40 cellular contexts compared by ENCODE assay signal in the genomic region with DNA sequence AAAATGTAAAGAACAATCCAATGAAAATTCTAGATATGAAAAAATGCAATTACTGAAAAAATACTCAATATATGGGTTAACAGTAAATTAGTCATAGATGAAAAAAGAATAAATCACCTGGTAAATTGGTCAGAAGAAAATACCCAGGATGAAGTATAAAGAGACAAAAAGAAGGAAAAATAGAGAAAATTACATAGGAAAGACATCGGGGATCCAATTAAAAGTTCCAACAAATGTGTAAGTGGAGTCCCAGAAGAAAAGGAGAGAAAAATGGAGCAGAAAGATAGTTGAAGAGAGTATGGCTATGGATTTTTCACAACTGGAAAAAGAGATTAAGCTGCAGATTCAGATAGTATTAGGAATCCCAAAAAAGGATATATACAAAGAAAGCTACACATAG.
"Had no signal": no experiment of that assay in that cellular context is flagged by ENCODE, and none has a peak within 500 bp of the region (broad histone marks: within the 10 kb centered on the region; RNA-seq: fewer than 3 reads in every experiment).

No MANE protein-coding gene starts in this region.

- H3K27me3 ChIP-seq: adrenal gland, ascending aorta, body of pancreas, brain microvascular endothelial cell, breast epithelium, cardiac muscle cell had no signal

- H3K9me3 Mint-ChIP-seq: central memory CD8-positive, alpha-beta T cell had no signal

- DNase-seq: activated effector memory CD4-positive, alpha-beta T cell treated with anti-CD3 and anti-CD28 coated beads, Interleukin-2, amount 50 U/mL, for 16 hours; activated effector memory CD4-positive, alpha-beta T cell treated with Interleukin-2 at 50 U/mL for 16 hours; activated gamma-delta T cell; activated gamma-delta T cell treated with Interleukin-2 at 50 U/mL for 16 hours; activated naive CD4-positive, alpha-beta T cell; activated naive CD4-positive, alpha-beta T cell treated with anti-CD3 and anti-CD28 coated beads for 36 hours; activated naive CD4-positive, alpha-beta T cell treated with anti-CD3 and anti-CD28 coated beads, Interleukin-2, amount 10 ng/mL, durations not matched to agents 7 days and 5 days; activated naive CD4-positive, alpha-beta T cell treated with anti-CD3 and anti-CD28 coated beads, Interleukin-2, amount 50 U/mL, for 16 hours; activated naive CD4-positive, alpha-beta T cell treated with Interleukin-2 at 50 U/mL for 16 hours; activated naive CD8-positive, alpha-beta T cell treated with anti-CD3 and anti-CD28 coated beads for 36 hours; activated naive CD8-positive, alpha-beta T cell treated with anti-CD3 and anti-CD28 coated beads, Interleukin-2, amount 10 ng/mL, durations not matched to agents 7 days and 5 days; activated naive CD8-positive, alpha-beta T cell treated with anti-CD3 and anti-CD28 coated beads, Interleukin-2, amount 50 U/mL, for 24 hours; activated T-cell treated with anti-CD3 and anti-CD28 coated beads, Interleukin-2, amount 50 U/mL, for 1 hour; activated T-cell treated with anti-CD3 and anti-CD28 coated beads, Interleukin-2, amount 50 U/mL, for 24 hours; activated T-cell treated with anti-CD3 and anti-CD28 coated beads, Interleukin-2, amount 50 U/mL, for 4 hours; activated T-cell treated with anti-CD3 and anti-CD28 coated beads, Interleukin-2, amount 50 U/mL, for 48 hours; activated T-cell treated with anti-CD3 and anti-CD28 coated beads, Interleukin-2, amount 50 U/mL, for 72 hours; adrenal gland; amniotic stem cell; amygdala; anterior cingulate cortex; aorta; body of pancreas; brain microvascular endothelial cell; caudate nucleus; central memory CD4-positive, alpha-beta T cell; cerebellar nuclear complex had no signal

- H3K4me3 Mint-ChIP-seq: activated naive CD4-positive, alpha-beta T cell treated with anti-CD3 and anti-CD28 coated beads for 36 hours; activated naive CD4-positive, alpha-beta T cell treated with anti-CD3 and anti-CD28 coated beads, Interleukin-2, amount 10 ng/mL, durations not matched to agents 7 days and 5 days; activated naive CD4-positive, alpha-beta T cell treated with anti-CD3 and anti-CD28 coated beads, Interleukin-2, amount 50 U/mL, for 24 hours; activated naive CD8-positive, alpha-beta T cell; activated naive CD8-positive, alpha-beta T cell treated with anti-CD3 and anti-CD28 coated beads for 36 hours; activated naive CD8-positive, alpha-beta T cell treated with anti-CD3 and anti-CD28 coated beads, Interleukin-2, amount 10 ng/mL, durations not matched to agents 7 days and 5 days; activated naive CD8-positive, alpha-beta T cell treated with anti-CD3 and anti-CD28 coated beads, Interleukin-2, amount 50 U/mL, for 24 hours; activated T-cell treated with anti-CD3 and anti-CD28 coated beads, Interleukin-2, amount 50 U/mL, for 24 hours; activated T-cell treated with anti-CD3 and anti-CD28 coated beads, Interleukin-2, amount 50 U/mL, for 4 hours; activated T-cell treated with anti-CD3 and anti-CD28 coated beads, Interleukin-2, amount 50 U/mL, for 72 hours; activated T-helper 1 cell treated with anti-CD3 and anti-CD28 coated beads, Interleukin-12 subunit alpha, Interleukin-12 subunit beta, Interleukin-2, Interleukin-4 antibody, amounts not matched to agents 30 ng/mL and 10 ng/mL and 1 ng/mL, durations not matched to agents 14 hours and 24 hours and 36 hours; activated T-helper 17 cell treated with anti-CD3 and anti-CD28 coated beads, Interleukin-2, amount 50 U/mL, for 72 hours; brain; central memory CD8-positive, alpha-beta T cell had no signal

- ATAC-seq: activated naive CD4-positive, alpha-beta T cell treated with anti-CD3 and anti-CD28 coated beads, Interleukin-2, amount 50 U/mL, for 72 hours; activated naive CD8-positive, alpha-beta T cell treated with anti-CD3 and anti-CD28 coated beads, Interleukin-2, amount 50 U/mL, for 24 hours; activated T-cell treated with anti-CD3 and anti-CD28 coated beads, Interleukin-2, amount 50 U/mL, for 4 hours; activated T-cell treated with anti-CD3 and anti-CD28 coated beads, Interleukin-2, amount 50 U/mL, for 72 hours; activated T-helper 17 cell treated with anti-CD3 and anti-CD28 coated beads, Interleukin-2, amount 50 U/mL, for 72 hours; body of pancreas had no signal

- H3K4me1 ChIP-seq: adrenal gland, ascending aorta, body of pancreas, breast epithelium had no signal

- H3K4me3 ChIP-seq: adrenal gland, ascending aorta, body of pancreas, breast epithelium, cardiac muscle cell had no signal

- H3K4me1 Mint-ChIP-seq: brain had no signal

- H3K36me3 ChIP-seq: adrenal gland, ascending aorta, brain microvascular endothelial cell, breast epithelium, cardiac muscle cell had no signal

- H3K27me3 Mint-ChIP-seq: activated naive CD4-positive, alpha-beta T cell treated with anti-CD3 and anti-CD28 coated beads, Interleukin-2, amount 10 ng/mL, durations not matched to agents 7 days and 5 days; activated naive CD4-positive, alpha-beta T cell treated with anti-CD3 and anti-CD28 coated beads, Interleukin-2, amount 50 U/mL, for 24 hours; activated naive CD8-positive, alpha-beta T cell; activated naive CD8-positive, alpha-beta T cell treated with anti-CD3 and anti-CD28 coated beads for 36 hours; activated naive CD8-positive, alpha-beta T cell treated with anti-CD3 and anti-CD28 coated beads, Interleukin-2, amount 50 U/mL, for 24 hours; activated T-cell treated with anti-CD3 and anti-CD28 coated beads, Interleukin-2, amount 50 U/mL, for 24 hours; activated T-helper 17 cell treated with anti-CD3 and anti-CD28 coated beads, Interleukin-2, amount 50 U/mL, for 72 hours; brain; central memory CD8-positive, alpha-beta T cell had no signal

- H3K27ac ChIP-seq: adrenal gland, ascending aorta, body of pancreas, brain microvascular endothelial cell, breast epithelium, cardiac muscle cell had no signal

- FAIRE-seq: astrocyte, bronchial epithelial cell had no signal

- H3K27ac Mint-ChIP-seq: activated naive CD4-positive, alpha-beta T cell treated with anti-CD3 and anti-CD28 coated beads for 36 hours; activated naive CD4-positive, alpha-beta T cell treated with anti-CD3 and anti-CD28 coated beads, Interleukin-2, amount 10 ng/mL, durations not matched to agents 7 days and 5 days; activated naive CD4-positive, alpha-beta T cell treated with anti-CD3 and anti-CD28 coated beads, Interleukin-2, amount 50 U/mL, for 24 hours; activated naive CD4-positive, alpha-beta T cell treated with anti-CD3 and anti-CD28 coated beads, Interleukin-2, amount 50 U/mL, for 72 hours; activated naive CD8-positive, alpha-beta T cell; activated naive CD8-positive, alpha-beta T cell treated with anti-CD3 and anti-CD28 coated beads for 36 hours; activated naive CD8-positive, alpha-beta T cell treated with anti-CD3 and anti-CD28 coated beads, Interleukin-2, amount 10 ng/mL, durations not matched to agents 7 days and 5 days; activated naive CD8-positive, alpha-beta T cell treated with anti-CD3 and anti-CD28 coated beads, Interleukin-2, amount 50 U/mL, for 24 hours; activated T-cell treated with anti-CD3 and anti-CD28 coated beads, Interleukin-2, amount 50 U/mL, for 24 hours; activated T-cell treated with anti-CD3 and anti-CD28 coated beads, Interleukin-2, amount 50 U/mL, for 72 hours; activated T-helper 1 cell treated with anti-CD3 and anti-CD28 coated beads, Interleukin-12 subunit alpha, Interleukin-12 subunit beta, Interleukin-2, Interleukin-4 antibody, amounts not matched to agents 30 ng/mL and 10 ng/mL and 1 ng/mL, durations not matched to agents 14 hours and 24 hours and 36 hours; activated T-helper 17 cell treated with anti-CD3 and anti-CD28 coated beads, Interleukin-2, amount 50 U/mL, for 72 hours; activated T-helper 2 cell treated with anti-CD3 and anti-CD28 coated beads, Interferon-gamma antibody, Interleukin-2, Interleukin-4, amounts not matched to agents 10 μg/mL and 5 μg/mL and 100 μg/mL, durations not matched to agents 14 hours and 24 hours and 36 hours; brain had no signal
